ENCODE assay signal across 1 cellular context in the genomic region with DNA sequence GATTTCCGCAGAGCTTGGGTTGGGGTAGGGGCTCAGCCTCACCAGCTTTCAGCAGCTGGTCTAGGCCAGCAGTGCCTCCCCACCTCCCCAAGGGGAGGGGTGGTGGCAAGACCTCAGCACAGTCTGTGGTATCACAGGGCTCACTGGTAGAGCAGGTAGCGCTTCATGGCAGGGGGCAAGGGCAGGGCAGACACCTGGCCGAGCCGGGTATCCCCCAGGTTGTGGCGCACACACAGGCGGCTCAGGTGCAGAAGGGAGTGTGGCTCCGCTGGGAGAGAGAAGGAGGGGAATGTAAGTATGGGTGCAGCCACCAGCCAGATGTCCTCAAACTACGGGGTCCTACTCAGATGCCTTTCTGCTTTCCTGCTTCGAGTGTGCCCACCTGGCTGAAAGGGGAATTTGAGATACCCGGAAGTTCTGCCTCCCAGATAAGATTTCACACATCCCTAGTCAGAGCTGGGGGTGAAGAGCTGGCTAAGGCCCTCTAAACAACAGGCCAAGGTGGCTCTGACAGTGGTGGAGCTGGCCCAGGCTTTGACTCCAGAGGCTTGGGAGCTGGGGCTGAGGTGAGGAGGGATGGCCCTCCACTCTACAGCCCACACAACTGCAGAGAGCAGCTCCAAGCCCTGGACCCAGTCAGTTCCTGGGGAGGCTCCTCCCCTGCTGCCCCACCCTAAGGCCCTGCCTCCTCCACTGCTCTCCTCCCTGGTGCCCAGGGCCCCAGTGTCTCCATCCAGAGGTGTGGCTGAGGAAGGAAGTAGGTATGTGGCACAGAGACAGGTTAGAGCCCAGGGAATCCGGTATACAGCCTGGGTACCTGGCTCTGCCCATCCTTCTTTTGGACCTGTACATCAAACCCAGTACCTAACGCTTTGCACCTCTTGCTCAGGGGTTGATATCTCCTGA.
TF ChIP-seq lines count a peak whose summit lies in the region.

No MANE protein-coding gene starts in this region.

TF ChIP-seq in K562, 482 proteins besides CTCF, POLR2A, EP300 and RAD21:
- TF ChIP-seq, protein P1, sequence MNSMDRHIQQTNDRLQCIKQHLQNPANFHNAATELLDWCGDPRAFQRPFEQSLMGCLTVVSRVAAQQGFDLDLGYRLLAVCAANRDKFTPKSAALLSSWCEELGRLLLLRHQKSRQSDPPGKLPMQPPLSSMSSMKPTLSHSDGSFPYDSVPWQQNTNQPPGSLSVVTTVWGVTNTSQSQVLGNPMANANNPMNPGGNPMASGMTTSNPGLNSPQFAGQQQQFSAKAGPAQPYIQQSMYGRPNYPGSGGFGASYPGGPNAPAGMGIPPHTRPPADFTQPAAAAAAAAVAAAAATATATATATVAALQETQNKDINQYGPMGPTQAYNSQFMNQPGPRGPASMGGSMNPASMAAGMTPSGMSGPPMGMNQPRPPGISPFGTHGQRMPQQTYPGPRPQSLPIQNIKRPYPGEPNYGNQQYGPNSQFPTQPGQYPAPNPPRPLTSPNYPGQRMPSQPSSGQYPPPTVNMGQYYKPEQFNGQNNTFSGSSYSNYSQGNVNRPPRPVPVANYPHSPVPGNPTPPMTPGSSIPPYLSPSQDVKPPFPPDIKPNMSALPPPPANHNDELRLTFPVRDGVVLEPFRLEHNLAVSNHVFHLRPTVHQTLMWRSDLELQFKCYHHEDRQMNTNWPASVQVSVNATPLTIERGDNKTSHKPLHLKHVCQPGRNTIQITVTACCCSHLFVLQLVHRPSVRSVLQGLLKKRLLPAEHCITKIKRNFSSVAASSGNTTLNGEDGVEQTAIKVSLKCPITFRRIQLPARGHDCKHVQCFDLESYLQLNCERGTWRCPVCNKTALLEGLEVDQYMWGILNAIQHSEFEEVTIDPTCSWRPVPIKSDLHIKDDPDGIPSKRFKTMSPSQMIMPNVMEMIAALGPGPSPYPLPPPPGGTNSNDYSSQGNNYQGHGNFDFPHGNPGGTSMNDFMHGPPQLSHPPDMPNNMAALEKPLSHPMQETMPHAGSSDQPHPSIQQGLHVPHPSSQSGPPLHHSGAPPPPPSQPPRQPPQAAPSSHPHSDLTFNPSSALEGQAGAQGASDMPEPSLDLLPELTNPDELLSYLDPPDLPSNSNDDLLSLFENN (IDR thresholded peaks at IDR 0.05; ENCODE audit: low read depth in 2 of 2, low read length in 2 of 2), result 0 out of 4 replicates have a peak, but pooled peaks of 1 of the 2 experiments have one; percentile 4
- TF ChIP-seq RAD51 (IDR thresholded peaks at IDR 0.05; ENCODE audit: borderline replicate concordance, low read depth) (no peak), ILF3 (IDR thresholded peaks at IDR 0.05; ENCODE audit: borderline replicate concordance) (0 out of 2 replicates have a peak, but pooled peaks have one; percentile 23), NONO (IDR thresholded peaks at IDR 0.05; ENCODE audit: low read depth in 2 of 2, low read length in 1 of 2) (peak in 1 of 2 experiments; percentile 20; a peak in 1 of 4 replicates), POLR2AphosphoS5 (IDR thresholded peaks at IDR 0.05; ENCODE audit: control insufficient read depth, insufficient read depth, low read depth, low read length) (peak; percentile 12), ATF1 (CRISPR knock-in tag; IDR thresholded peaks at IDR 0.05) (no peak), ATF1 (tag; IDR thresholded peaks at IDR 0.05) (no peak), TBP (optimal IDR thresholded peaks at IDR 0.05; ENCODE audit: low read depth, low read length) (no peak), RBFOX2 (IDR thresholded peaks at IDR 0.05; ENCODE audit: low read depth, low read length) (peak; percentile 72), POLR2AphosphoS2 (IDR thresholded peaks at IDR 0.05; ENCODE audit: low read length) (peak; percentile 90), MYNN (IDR thresholded peaks at IDR 0.05) (peak; percentile 32; the same call in 1 of the 2 replicates), MYNN (CRISPR knock-in tag; IDR thresholded peaks at IDR 0.05) (no peak), RHOXF2B (CRISPR knock-in tag; conservative IDR thresholded peaks at IDR 0.05) (no peak), CBFA2T3 (IDR thresholded peaks at IDR 0.05) (no peak), POLR2G (IDR thresholded peaks at IDR 0.05; ENCODE audit: low read depth, low read length) (peak; percentile 63), OTX1 (CRISPR knock-in tag; IDR thresholded peaks at IDR 0.05) (0 out of 2 replicates have a peak, but pooled peaks have one; percentile 5), SUPT5H (IDR thresholded peaks at IDR 0.05) (peak; percentile 63; the same call in 1 of the 2 replicates), PML (IDR thresholded peaks at IDR 0.05; ENCODE audit: low read length) (0 out of 2 replicates have a peak, but pooled peaks have one; percentile 18), TARDBP (IDR thresholded peaks at IDR 0.05) (no peak), ZBED1 (IDR thresholded peaks at IDR 0.05) (0 out of 2 replicates have a peak, but pooled peaks have one; percentile 21), RBM22 (IDR thresholded peaks at IDR 0.05; ENCODE audit: low read depth, low read length, poor library complexity, severe bottlenecking) (peak; percentile 32), ZNF77 (CRISPR knock-in tag; IDR thresholded peaks at IDR 0.05) (peak; percentile 60; the same call in 1 of the 2 replicates)
- TF ChIP-seq, protein P2, sequence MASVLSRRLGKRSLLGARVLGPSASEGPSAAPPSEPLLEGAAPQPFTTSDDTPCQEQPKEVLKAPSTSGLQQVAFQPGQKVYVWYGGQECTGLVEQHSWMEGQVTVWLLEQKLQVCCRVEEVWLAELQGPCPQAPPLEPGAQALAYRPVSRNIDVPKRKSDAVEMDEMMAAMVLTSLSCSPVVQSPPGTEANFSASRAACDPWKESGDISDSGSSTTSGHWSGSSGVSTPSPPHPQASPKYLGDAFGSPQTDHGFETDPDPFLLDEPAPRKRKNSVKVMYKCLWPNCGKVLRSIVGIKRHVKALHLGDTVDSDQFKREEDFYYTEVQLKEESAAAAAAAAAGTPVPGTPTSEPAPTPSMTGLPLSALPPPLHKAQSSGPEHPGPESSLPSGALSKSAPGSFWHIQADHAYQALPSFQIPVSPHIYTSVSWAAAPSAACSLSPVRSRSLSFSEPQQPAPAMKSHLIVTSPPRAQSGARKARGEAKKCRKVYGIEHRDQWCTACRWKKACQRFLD (CRISPR knock-in tag; IDR thresholded peaks at IDR 0.05), result no peak
- TF ChIP-seq, protein P3, sequence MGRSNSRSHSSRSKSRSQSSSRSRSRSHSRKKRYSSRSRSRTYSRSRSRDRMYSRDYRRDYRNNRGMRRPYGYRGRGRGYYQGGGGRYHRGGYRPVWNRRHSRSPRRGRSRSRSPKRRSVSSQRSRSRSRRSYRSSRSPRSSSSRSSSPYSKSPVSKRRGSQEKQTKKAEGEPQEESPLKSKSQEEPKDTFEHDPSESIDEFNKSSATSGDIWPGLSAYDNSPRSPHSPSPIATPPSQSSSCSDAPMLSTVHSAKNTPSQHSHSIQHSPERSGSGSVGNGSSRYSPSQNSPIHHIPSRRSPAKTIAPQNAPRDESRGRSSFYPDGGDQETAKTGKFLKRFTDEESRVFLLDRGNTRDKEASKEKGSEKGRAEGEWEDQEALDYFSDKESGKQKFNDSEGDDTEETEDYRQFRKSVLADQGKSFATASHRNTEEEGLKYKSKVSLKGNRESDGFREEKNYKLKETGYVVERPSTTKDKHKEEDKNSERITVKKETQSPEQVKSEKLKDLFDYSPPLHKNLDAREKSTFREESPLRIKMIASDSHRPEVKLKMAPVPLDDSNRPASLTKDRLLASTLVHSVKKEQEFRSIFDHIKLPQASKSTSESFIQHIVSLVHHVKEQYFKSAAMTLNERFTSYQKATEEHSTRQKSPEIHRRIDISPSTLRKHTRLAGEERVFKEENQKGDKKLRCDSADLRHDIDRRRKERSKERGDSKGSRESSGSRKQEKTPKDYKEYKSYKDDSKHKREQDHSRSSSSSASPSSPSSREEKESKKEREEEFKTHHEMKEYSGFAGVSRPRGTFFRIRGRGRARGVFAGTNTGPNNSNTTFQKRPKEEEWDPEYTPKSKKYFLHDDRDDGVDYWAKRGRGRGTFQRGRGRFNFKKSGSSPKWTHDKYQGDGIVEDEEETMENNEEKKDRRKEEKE (IDR thresholded peaks at IDR 0.05; ENCODE audit: borderline replicate concordance in 1 of 2, control insufficient read depth in 1 of 2, low read depth in 2 of 2, low read length in 1 of 2), result 0 out of 4 replicates have a peak, but pooled peaks of 1 of the 2 experiments have one; percentile 14
